8 cellular contexts compared by ENCODE assay signal in genomic region chr9:125241000-125241862, GRCh38. TPM values are rescaled to one million over a fixed set of nuclear protein-coding genes. Genes with fewer than 3 reads are reported as not detected.
DNase-seq lines count a peak whose midpoint lies in the region; ATAC-seq and TF ChIP-seq lines count a peak whose summit lies in the region.

Gene HSPA5, minus strand, starts transcription at chr9:125241343. Its CDS starts 217 bp downstream, at chr9:125241126.

- TF ChIP-seq POLR2A in GM18951 (IDR thresholded peaks at IDR 0.05; ENCODE audit: extremely low read depth, insufficient read depth, insufficient read length): peak; percentile 99

- H3K4me1 Mint-ChIP-seq in activated B cell treated with CpG ODN at 0.5 μM for 24 hours (peaks cover 54% of the 10 kb centered on the region), immature natural killer cell (peaks cover 50 to 60% of the 10 kb centered on the region in 2 donors)

- H3K27me3 Mint-ChIP-seq in activated B cell treated with CpG ODN at 0.5 μM for 24 hours (no peaks in the 10 kb centered on the region), immature natural killer cell (ENCODE audit: low read depth in 3 of 3) (peaks cover 21 to 39% (median 21%) of the 10 kb centered on the region in 3 donors)

- H3K27ac ChIP-seq in caudate nucleus (ENCODE audit: low read depth, low read length): peak within 1 kb of the TSS; percentile 96

- peak; percentile 89 for ATAC-seq in HG03196 (IDR thresholded peaks at IDR 0.05; ENCODE audit: unreplicated experiment)
- peak; percentile 88 for ATAC-seq in activated B cell treated with CpG ODN at 0.5 μM for 24 hours (ENCODE audit: low read depth)

- H3K4me3 Mint-ChIP-seq in activated B cell treated with CpG ODN at 0.5 μM for 24 hours (peak within 1 kb of the TSS; percentile 94), immature natural killer cell (peak within 1 kb of the TSS; percentile 93 to 100 (median 99))

- DNase-seq in AG09309 (ENCODE audit: low read depth): peak; percentile 99
- peak; percentile 100 for DNase-seq in NCI-H345 (lab: John Stamatoyannopoulos, UW)
- DNase-seq in activated B cell treated with CpG ODN at 0.5 μM for 24 hours: peak; percentile 94
- peak; percentile 86 to 100 (median 99) for DNase-seq in caudate nucleus (lab: John Stamatoyannopoulos, UW)
- DNase-seq in immature natural killer cell: peak; percentile 99 to 100 (median 100)
- peak; percentile 99 for DNase-seq in smooth muscle cell of the brain vasculature (ENCODE audit: low read depth, low spot score)

- H3K36me3 Mint-ChIP-seq in activated B cell treated with CpG ODN at 0.5 μM for 24 hours (ENCODE audit: low read depth): peaks cover 54% of the 10 kb centered on the region
- H3K36me3 Mint-ChIP-seq in immature natural killer cell: peaks cover 21 to 42% (median 33%) of the 10 kb centered on the region in 3 donors

- POLR2A ChIA-PET in activated B cell treated with CpG ODN at 0.5 μM for 24 hours (lab: Charles Lee): interaction anchor here (0.5 to 6.3 kb wide), 48 partner anchors 8 to 1674 kb away, joined by 3 to 201 read pairs (median 4); partner anchors contain the start of genes ARPC5L, GAPVD1, MAPKAP1 and NR6A1

- intact Hi-C loops in activated B cell treated with CpG ODN at 0.5 μM for 24 hours (cut with micrococcal nuclease): loop anchor here (1.0 to 10.0 kb wide), 8 partner anchors 20 to 1564 kb away; partner anchors contain the start of genes ARPC5L, GAPVD1, NR6A1 and PPP6C

- H3K27ac Mint-ChIP-seq in activated B cell treated with CpG ODN at 0.5 μM for 24 hours (peak within 1 kb of the TSS; percentile 98), immature natural killer cell (peak within 1 kb of the TSS; percentile 98 to 100 (median 100))

- H3K9me3 Mint-ChIP-seq in activated B cell treated with CpG ODN at 0.5 μM for 24 hours (no peaks in the 10 kb centered on the region), immature natural killer cell (no peaks in the 10 kb centered on the region)

- in situ Hi-C loops in GM18951 (cut with MboI; ENCODE audit: low sequenced_read_pairs, unreplicated experiment): no loop called here

- TF ChIP-seq CTCF in AG09309 (IDR thresholded peaks at IDR 0.05; ENCODE audit: control insufficient read depth, insufficient read depth, low read depth, low read length, missing control alignments) (peak; percentile 18), activated B cell treated with CpG ODN at 0.5 μM for 24 hours (IDR thresholded peaks at IDR 0.05) (no peak)

- H3K4me3 ChIP-seq in AG09309 (ENCODE audit: control insufficient read depth, low read depth, low read length): peak within 1 kb of the TSS; percentile 69

- CTCF ChIA-PET in activated B cell treated with CpG ODN at 0.5 μM for 24 hours (lab: Charles Lee): interaction anchor here (2.2 kb wide), 1 partner anchor 20 kb away, joined by 9 read pairs; the partner anchor contains the start of gene GAPVD1

RNA-seq across cellular contexts. Expression of gene HSPA5, which starts in this region (rescaled TPM):
- 118 and 119 TPM in 2 replicates for total RNA-seq in activated B cell treated with CpG ODN at 0.5 μM for 24 hours
- polyA plus RNA-seq in immature natural killer cell: 100 to 1,000 TPM; 192 to 379 (median 292) TPM

Comparison
In these comparisons a context has a peak if more than half of its experiments do, and no peak if none do; other contexts are left out.
1. Peak in every context shown above with its lines: DNase-seq, ATAC-seq, H3K4me3 ChIP-seq and H3K27ac ChIP-seq.